ENCODE assay signal across 8 cellular contexts in genomic region chr22:37051629-37052385, GRCh38. TPM values are rescaled to one million over a fixed set of nuclear protein-coding genes. Genes with fewer than 3 reads are reported as not detected.
A peak's percentile ranks its signal among the peaks of the same experiment; 100 is the strongest.
DNase-seq lines count a peak whose midpoint lies in the region; ATAC-seq, FAIRE-seq and TF ChIP-seq lines count a peak whose summit lies in the region.

Gene KCTD17 (plus strand): TSS chr22:37051742. CDS start chr22:37051761, 19 bp downstream.

- H3K27ac ChIP-seq in Peyer's patch, result peak within 1 kb of the TSS; percentile 3 to 61 (median 36)

- intact Hi-C loops in activated T-helper 1 cell treated with anti-CD3 and anti-CD28 coated beads, Interleukin-12 subunit alpha, Interleukin-12 subunit beta, Interleukin-2, Interleukin-4 antibody, amounts not matched to agents 30 ng/mL and 10 ng/mL and 1 ng/mL, durations not matched to agents 14 hours and 24 hours and 36 hours (cut with micrococcal nuclease), result loop anchor here (1.0 kb wide), 1 partner anchor 276 kb away; the partner anchor contains the start of gene IFT27

- peaks cover 1% of the 10 kb centered on the region for H3K27me3 Mint-ChIP-seq in activated T-helper 1 cell treated with anti-CD3 and anti-CD28 coated beads, Interleukin-12 subunit alpha, Interleukin-12 subunit beta, Interleukin-2, Interleukin-4 antibody, amounts not matched to agents 30 ng/mL and 10 ng/mL and 1 ng/mL, durations not matched to agents 14 hours and 24 hours and 36 hours (ENCODE audit: insufficient read depth)
- no peaks in the 10 kb centered on the region for H3K27me3 Mint-ChIP-seq in naive thymus-derived CD8-positive, alpha-beta T cell
- no peaks in the 10 kb centered on the region for H3K27me3 Mint-ChIP-seq in stimulated activated memory B cell treated with anti-CD40 and anti-IgM and Interleukin-4, amounts not matched to agents 10 μg/mL and 1 μg/mL and 100 μg/mL, for 72 hours

- H3K9me3 Mint-ChIP-seq in activated T-helper 1 cell treated with anti-CD3 and anti-CD28 coated beads, Interleukin-12 subunit alpha, Interleukin-12 subunit beta, Interleukin-2, Interleukin-4 antibody, amounts not matched to agents 30 ng/mL and 10 ng/mL and 1 ng/mL, durations not matched to agents 14 hours and 24 hours and 36 hours, result no peaks in the 10 kb centered on the region
- H3K9me3 Mint-ChIP-seq in naive thymus-derived CD8-positive, alpha-beta T cell, result no peaks in the 10 kb centered on the region
- no peaks in the 10 kb centered on the region for H3K9me3 Mint-ChIP-seq in stimulated activated memory B cell treated with anti-CD40 and anti-IgM and Interleukin-4, amounts not matched to agents 10 μg/mL and 1 μg/mL and 100 μg/mL, for 72 hours

- no peak for TF ChIP-seq CTCF in Peyer's patch (IDR thresholded peaks at IDR 0.05)
- no peak for TF ChIP-seq CTCF in fibroblast of mammary gland (conservative IDR thresholded peaks at IDR 0.05; ENCODE audit: control insufficient read depth, insufficient read depth, low read depth, low read length)

- peaks cover 6 to 32% (median 7%) of the 10 kb centered on the region in 4 donors for H3K4me1 ChIP-seq in Peyer's patch

- peak; percentile 72 for ATAC-seq in HG03095 (IDR thresholded peaks at IDR 0.05; ENCODE audit: unreplicated experiment)
- ATAC-seq in naive thymus-derived CD8-positive, alpha-beta T cell, result peak; percentile 99 to 100
- peak; percentile 98 for ATAC-seq in stimulated activated memory B cell treated with anti-CD40 and anti-IgM and Interleukin-4, amounts not matched to agents 10 μg/mL and 1 μg/mL and 100 μg/mL, for 72 hours

- H3K9me3 ChIP-seq in Peyer's patch, result no peaks in the 10 kb centered on the region

- H3K4me1 Mint-ChIP-seq in activated T-helper 1 cell treated with anti-CD3 and anti-CD28 coated beads, Interleukin-12 subunit alpha, Interleukin-12 subunit beta, Interleukin-2, Interleukin-4 antibody, amounts not matched to agents 30 ng/mL and 10 ng/mL and 1 ng/mL, durations not matched to agents 14 hours and 24 hours and 36 hours (ENCODE audit: low read depth), result peaks cover 9% of the 10 kb centered on the region
- H3K4me1 Mint-ChIP-seq in naive thymus-derived CD8-positive, alpha-beta T cell, result peaks cover 4 to 18% (median 10%) of the 10 kb centered on the region in 4 donors
- H3K4me1 Mint-ChIP-seq in stimulated activated memory B cell treated with anti-CD40 and anti-IgM and Interleukin-4, amounts not matched to agents 10 μg/mL and 1 μg/mL and 100 μg/mL, for 72 hours, result peaks cover 25% of the 10 kb centered on the region

- peak within 1 kb of the TSS; percentile 87 for H3K4me3 Mint-ChIP-seq in activated T-helper 1 cell treated with anti-CD3 and anti-CD28 coated beads, Interleukin-12 subunit alpha, Interleukin-12 subunit beta, Interleukin-2, Interleukin-4 antibody, amounts not matched to agents 30 ng/mL and 10 ng/mL and 1 ng/mL, durations not matched to agents 14 hours and 24 hours and 36 hours
- H3K4me3 Mint-ChIP-seq in naive thymus-derived CD8-positive, alpha-beta T cell, result peak within 1 kb of the TSS; percentile 74 to 91 (median 84)
- peak within 1 kb of the TSS; percentile 75 for H3K4me3 Mint-ChIP-seq in stimulated activated memory B cell treated with anti-CD40 and anti-IgM and Interleukin-4, amounts not matched to agents 10 μg/mL and 1 μg/mL and 100 μg/mL, for 72 hours

- POLR2A ChIA-PET in naive thymus-derived CD8-positive, alpha-beta T cell (lab: Charles Lee), result interaction anchor here (0.8 to 1.2 kb wide), 5 partner anchors 74 to 276 kb away, joined by 3 to 7 read pairs (median 3); partner anchors contain the start of genes IFT27 and IL2RB

- peaks cover 6% of the 10 kb centered on the region for H3K36me3 Mint-ChIP-seq in activated T-helper 1 cell treated with anti-CD3 and anti-CD28 coated beads, Interleukin-12 subunit alpha, Interleukin-12 subunit beta, Interleukin-2, Interleukin-4 antibody, amounts not matched to agents 30 ng/mL and 10 ng/mL and 1 ng/mL, durations not matched to agents 14 hours and 24 hours and 36 hours (ENCODE audit: low read depth)
- H3K36me3 Mint-ChIP-seq in naive thymus-derived CD8-positive, alpha-beta T cell, result peaks cover 0 to 16% (median 4%) of the 10 kb centered on the region in 3 donors
- peaks cover 17% of the 10 kb centered on the region for H3K36me3 Mint-ChIP-seq in stimulated activated memory B cell treated with anti-CD40 and anti-IgM and Interleukin-4, amounts not matched to agents 10 μg/mL and 1 μg/mL and 100 μg/mL, for 72 hours

- peaks cover 0 to 4% (median 0%) of the 10 kb centered on the region in 3 donors for H3K36me3 ChIP-seq in Peyer's patch

- H3K27me3 ChIP-seq in Peyer's patch, result no peaks in the 10 kb centered on the region

- H3K27ac Mint-ChIP-seq in activated T-helper 1 cell treated with anti-CD3 and anti-CD28 coated beads, Interleukin-12 subunit alpha, Interleukin-12 subunit beta, Interleukin-2, Interleukin-4 antibody, amounts not matched to agents 30 ng/mL and 10 ng/mL and 1 ng/mL, durations not matched to agents 14 hours and 24 hours and 36 hours, result peak within 1 kb of the TSS; percentile 74
- peak within 1 kb of the TSS in 9 of 10 donors; percentile 61 to 90 (median 80) for H3K27ac Mint-ChIP-seq in naive thymus-derived CD8-positive, alpha-beta T cell
- peak within 1 kb of the TSS; percentile 37 for H3K27ac Mint-ChIP-seq in stimulated activated memory B cell treated with anti-CD40 and anti-IgM and Interleukin-4, amounts not matched to agents 10 μg/mL and 1 μg/mL and 100 μg/mL, for 72 hours

- peak within 1 kb of the TSS; percentile 50 to 84 (median 70) for H3K4me3 ChIP-seq in Peyer's patch
- H3K4me3 ChIP-seq in fibroblast of mammary gland (ENCODE audit: control insufficient read depth, low read depth, low read length), result peak within 1 kb of the TSS; percentile 60

- TF ChIP-seq POLR2A in GM12892 (IDR thresholded peaks at IDR 0.05; ENCODE audit: low read depth, low read length), result peak; percentile 21; the same call in 1 of the 2 replicates
- TF ChIP-seq POLR2A in Peyer's patch (IDR thresholded peaks at IDR 0.05), result peak in 1 of 2 donors; percentile 24

- DNase-seq in GM12892 (ENCODE audit: insufficient read length) (peak; percentile 99), Peyer's patch (peak; percentile 71 to 86 (median 78)), fibroblast of mammary gland (ENCODE audit: low read depth) (peak; percentile 54), HPDE6-E6E7 (ENCODE audit: extremely low spot score) (no peak)
- DNase-seq in activated T-helper 1 cell treated with anti-CD3 and anti-CD28 coated beads, Interleukin-12 subunit alpha, Interleukin-12 subunit beta, Interleukin-2, Interleukin-4 antibody, amounts not matched to agents 30 ng/mL and 10 ng/mL and 1 ng/mL, durations not matched to agents 14 hours and 24 hours and 36 hours (ENCODE audit: low spot score), result peak; percentile 79
- peak; percentile 57 to 82 (median 68) for DNase-seq in naive thymus-derived CD8-positive, alpha-beta T cell

- FAIRE-seq in GM12892 (lab: Jason Lieb, UNC), result peak; percentile 83

RNA-seq across cellular contexts. Expression of gene KCTD17, which starts in this region (rescaled TPM):
- 7.4 TPM for polyA plus RNA-seq in GM12892 (2012; ENCODE audit: missing spikeins)
- 10 to 100 TPM in 3 of 4 donors, 1 to 10 TPM in 1; 9.5 to 30.5 (median 13.5) TPM for total RNA-seq in Peyer's patch
- 65.4 and 68.1 TPM in 2 replicates for total RNA-seq in activated T-helper 1 cell treated with anti-CD3 and anti-CD28 coated beads, Interleukin-12 subunit alpha, Interleukin-12 subunit beta, Interleukin-2, Interleukin-4 antibody, amounts not matched to agents 30 ng/mL and 10 ng/mL and 1 ng/mL, durations not matched to agents 14 hours and 24 hours and 36 hours
- 10 to 100 TPM; 26.1 to 26.6 TPM for total RNA-seq in naive thymus-derived CD8-positive, alpha-beta T cell
- 10 to 100 TPM in 2 of 3 donors, 1 to 10 TPM in 1; 9.1 to 12.1 (median 10.3) TPM for polyA plus RNA-seq in naive thymus-derived CD8-positive, alpha-beta T cell
